In the genomic region with DNA sequence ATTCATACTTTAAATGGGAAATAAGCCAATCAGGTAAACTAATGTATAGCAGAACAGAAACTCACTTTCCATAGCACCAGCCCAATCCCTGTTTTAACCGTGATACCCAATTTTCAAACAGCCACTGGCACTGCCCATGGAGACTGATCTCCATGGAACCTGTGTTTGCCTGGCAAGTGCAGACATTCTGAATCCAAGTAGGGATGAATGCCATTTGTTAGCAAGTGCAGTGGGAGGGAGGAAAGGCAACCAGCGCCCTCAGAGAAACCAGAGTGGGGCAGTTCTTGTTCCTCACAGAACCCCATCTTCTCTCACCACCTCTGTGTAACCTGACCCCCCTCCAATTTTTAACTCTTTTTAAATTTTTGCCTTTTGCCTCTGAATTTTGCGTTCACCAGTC, we compare ENCODE assay signal across 33 cellular contexts.
"Had no signal": no experiment of that assay in that cellular context is flagged by ENCODE, and none has a peak within 500 bp of the region (broad histone marks: within the 10 kb centered on the region; RNA-seq: fewer than 3 reads in every experiment).

No MANE protein-coding gene starts in this region.

- DNase-seq: Karpas-422, Kasumi-1, MG63, MM.1S, MV-4-11, NCI-H1048, NCI-H1092, NCI-H1092 treated with DMSO at 0.1 percent for 48 hours, NCI-H1105, NCI-H1105 treated with DMSO at 0.1 percent for 48 hours, NCI-H1417, NCI-H1417 treated with DMSO at 0.1 percent for 48 hours, NCI-H1436, NCI-H1436 treated with DMSO at 0.1 percent for 48 hours, NCI-H146, NCI-H1694, NCI-H1694 treated with DMSO at 0.1 percent for 48 hours, NCI-H187, NCI-H187 treated with DMSO at 0.1 percent for 48 hours, NCI-H1930, NCI-H2029, NCI-H2029 treated with DMSO at 0.1 percent for 48 hours, NCI-H2081, NCI-H2081 treated with DMSO at 0.1 percent for 48 hours, NCI-H2107, NCI-H2171, NCI-H2171 treated with DMSO at 0.1 percent for 48 hours, NCI-H2227 treated with DMSO at 0.1 percent for 48 hours, NCI-H226, NCI-H345, NCI-H446, NCI-H446 treated with DMSO at 0.1 percent for 48 hours, NCI-H510A had no signal
